ENCODE assay signal across 1 cellular context in the genomic region with DNA sequence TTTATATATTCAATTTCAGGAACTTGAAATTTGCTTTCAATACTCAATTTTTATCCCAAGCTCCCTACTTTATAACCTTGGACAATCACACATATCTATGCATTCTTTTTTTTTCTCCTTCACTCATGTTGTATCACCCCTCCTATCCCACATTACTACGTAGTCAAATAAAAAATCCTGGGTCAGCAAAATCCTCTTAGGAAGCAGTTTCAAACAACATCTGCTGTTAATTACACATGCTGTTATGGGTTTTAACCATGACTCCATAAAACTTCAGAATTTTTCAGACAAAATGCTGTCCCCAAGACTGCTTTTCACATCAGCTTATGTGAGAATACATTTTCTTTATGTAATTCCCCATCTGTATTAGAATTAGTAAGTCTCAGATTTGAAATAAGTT.
TF ChIP-seq lines count a peak whose summit lies in the region.

No MANE protein-coding gene starts in this region.

TF ChIP-seq in IMR-90, 13 proteins besides CTCF, POLR2A, EP300 and RAD21:
- TF ChIP-seq, protein P1, sequence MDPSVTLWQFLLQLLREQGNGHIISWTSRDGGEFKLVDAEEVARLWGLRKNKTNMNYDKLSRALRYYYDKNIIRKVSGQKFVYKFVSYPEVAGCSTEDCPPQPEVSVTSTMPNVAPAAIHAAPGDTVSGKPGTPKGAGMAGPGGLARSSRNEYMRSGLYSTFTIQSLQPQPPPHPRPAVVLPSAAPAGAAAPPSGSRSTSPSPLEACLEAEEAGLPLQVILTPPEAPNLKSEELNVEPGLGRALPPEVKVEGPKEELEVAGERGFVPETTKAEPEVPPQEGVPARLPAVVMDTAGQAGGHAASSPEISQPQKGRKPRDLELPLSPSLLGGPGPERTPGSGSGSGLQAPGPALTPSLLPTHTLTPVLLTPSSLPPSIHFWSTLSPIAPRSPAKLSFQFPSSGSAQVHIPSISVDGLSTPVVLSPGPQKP (IDR thresholded peaks at IDR 0.05; ENCODE audit: borderline replicate concordance, low read depth, low read length), result no peak
- peak; percentile 85 for TF ChIP-seq MAFK (IDR thresholded peaks at IDR 0.05; ENCODE audit: low read depth, low read length)
